1 cellular context compared by ENCODE assay signal in genomic region chr19:40716655-40717324, GRCh38.
TF ChIP-seq lines count a peak whose summit lies in the region.

Gene COQ8B (minus strand): TSS chr19:40716886. CDS start chr19:40714632, 2,254 bp downstream.
Gene ITPKC (plus strand): TSS chr19:40717112. CDS start chr19:40717136, 24 bp downstream.

TF ChIP-seq in HepG2, 621 proteins besides CTCF, POLR2A, EP300 and RAD21 (continued from another document and continues in another):
- TF ChIP-seq PBX3 (CRISPR knock-in tag; IDR thresholded peaks at IDR 0.05; ENCODE audit: borderline replicate concordance) (no peak), ZNF850 (CRISPR knock-in tag; conservative IDR thresholded peaks at IDR 0.05) (no peak), ZNF431 (CRISPR knock-in tag; IDR thresholded peaks at IDR 0.05; ENCODE audit: borderline replicate concordance, low read depth) (no peak), TFAP4 (IDR thresholded peaks at IDR 0.05; ENCODE audit: borderline replicate concordance, low read depth) (peak; percentile 41; the same call in 1 of the 2 replicates), POGZ (CRISPR knock-in tag; IDR thresholded peaks at IDR 0.05) (0 out of 2 replicates have a peak, but pooled peaks have one; percentile 39), PCBP2 (optimal IDR thresholded peaks at IDR 0.05; ENCODE audit: low read depth, low read length, poor library complexity, severe bottlenecking) (no peak), KMT2B (CRISPR knock-in tag; IDR thresholded peaks at IDR 0.05) (no peak), REL (CRISPR knock-in tag; conservative IDR thresholded peaks at IDR 0.05) (no peak), POLR2AphosphoS2 (IDR thresholded peaks at IDR 0.05; ENCODE audit: low read depth, low read length) (no peak), ARHGAP35 (CRISPR knock-in tag; IDR thresholded peaks at IDR 0.05; ENCODE audit: borderline replicate concordance) (no peak), ZMAT5 (CRISPR knock-in tag; IDR thresholded peaks at IDR 0.05; ENCODE audit: borderline replicate concordance, low read depth) (no peak), MLXIP (CRISPR knock-in tag; IDR thresholded peaks at IDR 0.05; ENCODE audit: borderline replicate concordance) (no peak), ZNF670 (CRISPR knock-in tag; IDR thresholded peaks at IDR 0.05; ENCODE audit: borderline replicate concordance) (no peak), ZFX (CRISPR knock-in tag; IDR thresholded peaks at IDR 0.05; ENCODE audit: low read depth) (peak; percentile 77; the same call in 1 of the 2 replicates), ZNF407 (CRISPR knock-in tag; IDR thresholded peaks at IDR 0.05; ENCODE audit: not compliant biosample characterization) (no peak), RFXANK (CRISPR knock-in tag; IDR thresholded peaks at IDR 0.05) (no peak), ZSCAN25 (CRISPR knock-in tag; IDR thresholded peaks at IDR 0.05) (no peak), TBX2 (CRISPR knock-in tag; IDR thresholded peaks at IDR 0.05; ENCODE audit: borderline replicate concordance) (no peak), ZNF816 (CRISPR knock-in tag; IDR thresholded peaks at IDR 0.05; ENCODE audit: borderline replicate concordance) (0 out of 2 replicates have a peak, but pooled peaks have one; percentile 35), IRF2 (CRISPR knock-in tag; IDR thresholded peaks at IDR 0.05) (peak; percentile 71; the same call in 1 of the 2 replicates), ZNF33A (CRISPR knock-in tag; IDR thresholded peaks at IDR 0.05; ENCODE audit: borderline replicate concordance) (no peak), HNF4G (IDR thresholded peaks at IDR 0.05; ENCODE audit: borderline replicate concordance, low read depth, low read length) (no peak), HNF4G (CRISPR knock-in tag; IDR thresholded peaks at IDR 0.05; ENCODE audit: borderline replicate concordance, low read depth) (no peak), RFXAP (CRISPR knock-in tag; IDR thresholded peaks at IDR 0.05; ENCODE audit: borderline replicate concordance) (0 out of 2 replicates have a peak, but pooled peaks have one; percentile 54), TBL1XR1 (IDR thresholded peaks at IDR 0.05; ENCODE audit: borderline replicate concordance, low read length, partially characterized antibody) (no peak), ZNF10 (CRISPR knock-in tag; IDR thresholded peaks at IDR 0.05; ENCODE audit: borderline replicate concordance, low read depth) (no peak), PHF21A (CRISPR knock-in tag; IDR thresholded peaks at IDR 0.05) (peak; percentile 34; the same call in 1 of the 2 replicates), REXO4 (CRISPR knock-in tag; IDR thresholded peaks at IDR 0.05; ENCODE audit: borderline replicate concordance) (no peak), HOXD1 (CRISPR knock-in tag; IDR thresholded peaks at IDR 0.05) (no peak), NR2F2 (IDR thresholded peaks at IDR 0.05; ENCODE audit: borderline replicate concordance, low read depth) (no peak; the same call in 1 of the 2 replicates), RORA (CRISPR knock-in tag; IDR thresholded peaks at IDR 0.05) (no peak), ZBTB26 (CRISPR knock-in tag; IDR thresholded peaks at IDR 0.05; ENCODE audit: borderline replicate concordance) (no peak), IKZF4 (CRISPR knock-in tag; IDR thresholded peaks at IDR 0.05; ENCODE audit: borderline replicate concordance, low read depth, not compliant biosample characterization) (no peak), THAP9 (CRISPR knock-in tag; IDR thresholded peaks at IDR 0.05; ENCODE audit: borderline replicate concordance) (no peak), POLR2AphosphoS5 (IDR thresholded peaks at IDR 0.05; ENCODE audit: low read depth, low read length) (peak; percentile 58), PHF20 (CRISPR knock-in tag; IDR thresholded peaks at IDR 0.05) (0 out of 2 replicates have a peak, but pooled peaks have one; percentile 63), E2F1 (CRISPR knock-in tag; IDR thresholded peaks at IDR 0.05) (peak; percentile 44; the same call in 1 of the 2 replicates), ATF2 (CRISPR knock-in tag; IDR thresholded peaks at IDR 0.05) (no peak)
